In the genomic region with DNA sequence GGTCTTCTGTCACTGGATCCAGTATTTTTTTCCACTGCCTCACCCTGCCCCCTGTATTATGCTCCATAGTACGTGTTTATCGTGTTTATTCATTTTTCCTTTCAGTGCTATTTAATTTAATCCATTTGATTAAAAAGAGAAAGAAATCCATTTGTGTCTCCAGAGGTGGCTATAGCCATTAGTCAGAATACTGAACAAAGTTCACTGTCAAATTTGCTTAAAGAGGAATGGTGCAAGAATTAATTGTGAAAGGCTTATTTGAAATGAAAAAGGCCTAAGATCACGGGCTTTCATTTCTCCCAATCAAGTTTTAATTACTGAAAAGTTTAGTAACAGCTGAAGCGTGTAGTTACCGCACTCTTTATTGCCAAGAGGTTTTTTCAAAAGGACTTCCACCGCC, we compare ENCODE assay signal across 9 cellular contexts.
"Had no signal": no experiment of that assay in that cellular context is flagged by ENCODE, and none has a peak within 500 bp of the region (broad histone marks: within the 10 kb centered on the region; RNA-seq: fewer than 3 reads in every experiment).

No MANE protein-coding gene starts in this region.

- H3K9me3 ChIP-seq: HAP-1 had no signal

- H3K4me3 Mint-ChIP-seq: GM23338, HFFc6 had no signal

- FAIRE-seq: K562 had no signal

- ATAC-seq: GM23338, HCT116, K562 had no signal

- H3K27ac Mint-ChIP-seq: GM23338, HFFc6 had no signal

- H3K4me3 ChIP-seq: GM23338, HAP-1, K562 had no signal

- H3K27ac ChIP-seq: HL-60 had no signal

- H3K4me2 ChIP-seq: GM23338 had no signal

- H2AFZ ChIP-seq: GM23338 had no signal

- H3K9me3 Mint-ChIP-seq: GM23338, HFFc6 had no signal

- H3K36me3 ChIP-seq: HAP-1 had no signal

- DNase-seq: H7, HFFc6, IMR-90, KG1 had no signal
